Comparison of ENCODE assay signal across 1 cellular context in the genomic region with DNA sequence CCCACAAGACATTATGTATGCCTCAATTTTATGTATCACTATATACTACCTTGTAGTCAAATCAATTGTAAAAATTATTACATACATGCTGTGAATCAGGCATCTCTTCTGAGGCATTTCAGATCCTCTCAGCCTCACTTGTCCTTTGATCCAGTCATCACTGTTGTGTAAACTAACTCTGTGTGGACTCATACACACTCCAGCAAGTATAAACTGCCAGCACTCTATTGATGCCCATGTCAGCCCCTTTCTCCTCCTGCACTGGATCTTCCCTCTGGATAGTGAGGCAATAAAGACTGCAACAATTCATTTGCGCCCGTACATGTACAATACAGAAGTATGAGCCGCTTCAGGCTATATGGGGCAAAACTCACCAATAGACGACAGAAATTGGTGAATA.
TF ChIP-seq lines count a peak whose summit lies in the region.

No MANE protein-coding gene starts in this region.

TF ChIP-seq in HepG2, 621 proteins besides CTCF, POLR2A, EP300 and RAD21 (continued from another document):
- no peak for TF ChIP-seq MZF1 (CRISPR knock-in tag; IDR thresholded peaks at IDR 0.05; ENCODE audit: borderline replicate concordance)
- no peak for TF ChIP-seq TRIM24 (CRISPR knock-in tag; IDR thresholded peaks at IDR 0.05)
- TF ChIP-seq BRD4 (CRISPR knock-in tag; IDR thresholded peaks at IDR 0.05) = no peak
- TF ChIP-seq KDM6A (CRISPR knock-in tag; IDR thresholded peaks at IDR 0.05; ENCODE audit: low read depth) = 0 out of 2 replicates have a peak, but pooled peaks have one; percentile 11
- TF ChIP-seq NFKBIZ (CRISPR knock-in tag; IDR thresholded peaks at IDR 0.05) = no peak
- no peak for TF ChIP-seq NR2F6 (IDR thresholded peaks at IDR 0.05)
- TF ChIP-seq NR2F6 (CRISPR knock-in tag; IDR thresholded peaks at IDR 0.05) = no peak
- peak; percentile 51 for TF ChIP-seq SAP130 (CRISPR knock-in tag; IDR thresholded peaks at IDR 0.05; ENCODE audit: low read depth)
- TF ChIP-seq DPF2 (CRISPR knock-in tag; IDR thresholded peaks at IDR 0.05; ENCODE audit: borderline replicate concordance, low read depth) = 0 out of 2 replicates have a peak, but pooled peaks have one; percentile 34
- no peak for TF ChIP-seq PAF1 (CRISPR knock-in tag; IDR thresholded peaks at IDR 0.05)
